12 cellular contexts compared by ENCODE assay signal in the genomic region with DNA sequence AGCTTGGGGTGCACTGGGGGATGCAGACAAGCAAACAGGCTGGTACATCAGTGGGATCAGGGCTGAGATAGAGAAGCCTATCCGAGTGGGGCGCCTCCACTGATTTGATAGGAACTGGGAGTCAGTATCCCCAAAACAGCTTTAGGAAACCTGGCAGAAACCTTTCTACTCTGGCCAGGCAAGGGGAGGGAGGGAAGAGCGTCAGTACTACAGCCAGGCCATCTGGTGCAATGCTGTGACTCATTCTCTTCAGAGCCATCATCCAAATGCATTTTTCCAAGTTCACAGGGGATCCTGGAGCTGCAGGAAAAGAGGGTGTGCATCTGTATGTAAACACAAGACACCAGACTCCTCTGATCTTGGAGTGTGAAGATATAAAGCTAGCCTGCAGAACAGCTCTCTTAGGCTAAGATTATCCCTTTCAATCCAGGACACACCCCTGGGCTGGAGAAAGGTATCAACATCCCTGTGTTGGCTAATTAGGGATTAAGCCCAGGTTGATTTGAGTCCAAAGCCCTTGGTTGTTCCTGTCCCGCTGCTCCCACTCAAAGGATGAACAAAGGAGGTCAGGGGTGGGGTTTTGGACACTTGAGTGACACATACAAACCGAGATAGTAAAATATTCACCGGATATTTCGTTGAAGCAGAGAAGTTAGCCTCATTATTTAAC. TPM values are rescaled to one million over a fixed set of nuclear protein-coding genes. Genes with fewer than 3 reads are reported as not detected.
DNase-seq lines count a peak whose midpoint lies in the region; ATAC-seq, FAIRE-seq and TF ChIP-seq lines count a peak whose summit lies in the region.
"Had no signal": no experiment of that assay in that cellular context is flagged by ENCODE, and none has a peak within 500 bp of the region (broad histone marks: within the 10 kb centered on the region; RNA-seq: fewer than 3 reads in every experiment).

No MANE protein-coding gene starts in this region.

- no peak overlapping the region for H3K9ac ChIP-seq in fibroblast of lung (ENCODE audit: insufficient read depth, low read length)

- TF ChIP-seq POLR2A in GM12892 (IDR thresholded peaks at IDR 0.05; ENCODE audit: low read depth, low read length) = no peak

- no peak overlapping the region for H3K4me3 ChIP-seq in fibroblast of lung (replicated peaks in 1 of 4; ENCODE audit: control extremely low read depth in 1 of 4, insufficient read depth in 1 of 4, low read depth in 3 of 4, low read length in 4 of 4)

- H3K4me2 ChIP-seq in fibroblast of lung (ENCODE audit: extremely low read depth, insufficient read depth, low read length) = no peak overlapping the region

- H3K4me3 Mint-ChIP-seq in osteocyte (ENCODE audit: unreplicated experiment) = no peak overlapping the region

- H3K4me1 ChIP-seq in fibroblast of lung (ENCODE audit: control insufficient read depth, extremely low read depth, insufficient read depth, low read length) = peaks cover 27% of the 10 kb centered on the region

- H3K27me3 ChIP-seq in fibroblast of lung (ENCODE audit: control insufficient read depth, insufficient read depth, low read length) = no peaks in the 10 kb centered on the region

- H3K27ac Mint-ChIP-seq in osteocyte (ENCODE audit: unreplicated experiment) = peak overlapping the region; percentile 7

- H3K4me1 Mint-ChIP-seq in osteocyte (ENCODE audit: unreplicated experiment) = peaks cover 8% of the 10 kb centered on the region

- no peak overlapping the region for H3K27ac ChIP-seq in RWPE1
- peak overlapping the region; percentile 48 for H3K27ac ChIP-seq in fibroblast of lung (ENCODE audit: insufficient read depth, low read length)

- H4K20me1 ChIP-seq in fibroblast of lung (ENCODE audit: control insufficient read depth, extremely low read depth, insufficient read depth, low read length) = no peaks in the 10 kb centered on the region

- H3K36me3 Mint-ChIP-seq in osteocyte (ENCODE audit: unreplicated experiment) = no peaks in the 10 kb centered on the region

- H3K79me2 ChIP-seq in fibroblast of lung (ENCODE audit: control insufficient read depth, insufficient read depth, low read length) = no peaks in the 10 kb centered on the region

- CTCF ChIA-PET in RWPE1 (lab: Yijun Ruan, JAX) = no interaction called here

- H3K36me3 ChIP-seq in fibroblast of lung (ENCODE audit: control insufficient read depth, insufficient read depth, low read length) = no peaks in the 10 kb centered on the region

- TF ChIP-seq CTCF in RWPE1 (conservative IDR thresholded peaks at IDR 0.05; ENCODE audit: low read depth) (no peak), fibroblast of lung (conservative IDR thresholded peaks at IDR 0.05 in 1 of 2, IDR thresholded peaks at IDR 0.05 in 1 of 2; ENCODE audit: low read depth in 1 of 2, low read length in 2 of 2) (no peak), osteocyte (IDR thresholded peaks at IDR 0.05) (no peak)

- no peaks in the 10 kb centered on the region for H3K27me3 Mint-ChIP-seq in osteocyte (ENCODE audit: unreplicated experiment)

- no peak overlapping the region for H2AFZ ChIP-seq in fibroblast of lung (ENCODE audit: low read length)

- DNase-seq in Daoy (ENCODE audit: low read depth) (peak; percentile 45), RWPE1 (ENCODE audit: low spot score) (peak; percentile 12), fibroblast of lung (ENCODE audit: low read depth in 2 of 2) (peak; percentile 94), osteocyte (ENCODE audit: extremely low spot score, unreplicated experiment) (peak; percentile 38), NCI-H510A treated with DMSO at 0.1 percent for 48 hours (lab: John Stamatoyannopoulos, UW) (no peak), GM12892 (ENCODE audit: insufficient read length) (no peak), nucleus accumbens (lab: John Stamatoyannopoulos, UW) (no peak)
- DNase-seq: NCI-H2029, retina had no signal

- H3K9me3 ChIP-seq in fibroblast of lung (ENCODE audit: control insufficient read depth, insufficient read depth, low read depth, low read length) = no peaks in the 10 kb centered on the region

- ATAC-seq in HG03354 (IDR thresholded peaks at IDR 0.05; ENCODE audit: poor library complexity, severe bottlenecking, unreplicated experiment) = no peak
- ATAC-seq: HCT116 had no signal

- no peak for FAIRE-seq in GM12892 (lab: Jason Lieb, UNC)
- FAIRE-seq: colon had no signal

- H3K9me3 Mint-ChIP-seq in osteocyte (ENCODE audit: unreplicated experiment) = no peaks in the 10 kb centered on the region

- POLR2A ChIA-PET in RWPE1 (lab: Yijun Ruan, JAX; ENCODE audit: low non-redundant PET) = no interaction called here

RNA-seq across cellular contexts. Expression of a gene that starts 9.3 kb away (rescaled TPM):
- 0.60 and 0.69 TPM in 2 replicates for total RNA-seq in Daoy (2014; rRNA removed; shearing (Covaris generic))
- total RNA-seq in fibroblast of lung = 37.7 and 47.3 TPM in 2 replicates
- polyA plus RNA-seq in fibroblast of lung = 3.1 and 10.7 TPM in 2 replicates
- 2.3 and 8.2 TPM in 2 replicates for polyA plus RNA-seq in fibroblast of lung (2012)
- polyA minus RNA-seq in fibroblast of lung (ENCODE audit: low replicate concordance) = 6.5 and 19.6 TPM in 2 replicates
- total RNA-seq in osteocyte = 0.56 and 1.2 TPM in 2 replicates
- not detected for polyA plus RNA-seq in GM12892 (2012; ENCODE audit: missing spikeins)

Comparison
In these comparisons a context has a peak if more than half of its experiments do, and no peak if none do; other contexts are left out.
1. DNase-seq: peak in Daoy (single experiment), RWPE1 (single experiment), fibroblast of lung (2 of 2) and osteocyte (single experiment); none in NCI-H510A treated with DMSO at 0.1 percent for 48 hours (single experiment), GM12892 (single experiment) and nucleus accumbens (0 of 56).
2. RNA of a gene that starts 9.3 kb away (total RNA-seq): 37.7 to 47.3 TPM in fibroblast of lung; 0.60 to 0.69 TPM in Daoy and 0.56 to 1.2 TPM in osteocyte; every median in the first group is over 10 times any median in the second.